ENCODE assay signal across 7 cellular contexts in the genomic region with DNA sequence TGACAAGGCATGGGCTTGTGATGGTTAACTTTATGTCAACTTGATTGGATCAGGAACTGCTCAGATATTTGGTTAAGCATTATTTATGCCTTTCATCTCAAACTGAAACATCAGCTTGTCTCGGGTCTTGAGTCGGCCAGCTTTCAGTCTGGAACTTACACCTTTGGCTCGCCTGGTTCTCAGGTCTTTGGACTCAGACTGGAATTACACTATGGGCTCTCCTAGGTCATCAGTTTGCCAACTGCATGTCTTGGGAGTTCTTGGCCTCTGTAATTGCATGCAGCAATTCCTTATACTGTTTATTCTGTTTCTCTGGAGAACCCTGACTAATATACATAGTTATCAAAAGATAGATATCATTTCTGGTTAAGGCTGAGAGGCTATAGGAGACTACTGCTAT.
"Had no signal": no experiment of that assay in that cellular context is flagged by ENCODE, and none has a peak within 500 bp of the region (broad histone marks: within the 10 kb centered on the region; RNA-seq: fewer than 3 reads in every experiment).

No MANE protein-coding gene starts in this region.

- H3K4me3 Mint-ChIP-seq: IgD-negative memory B cell had no signal

- H3K27me3 Mint-ChIP-seq: IgD-negative memory B cell had no signal

- ATAC-seq: HepG2, K562 had no signal

- H3K4me1 Mint-ChIP-seq: IgD-negative memory B cell had no signal

- H3K36me3 Mint-ChIP-seq: IgD-negative memory B cell had no signal

- H3K27ac Mint-ChIP-seq: IgD-negative memory B cell had no signal

- H3K27ac ChIP-seq: HL-60 had no signal

- H3K4me3 ChIP-seq: K562 had no signal

- DNase-seq: IMR-90, KBM-7, KG1 had no signal
